Comparison of ENCODE assay signal across 27 cellular contexts in genomic region chr17:14762736-14763479, GRCh38.
"Had no signal": no experiment of that assay in that cellular context is flagged by ENCODE, and none has a peak within 500 bp of the region (broad histone marks: within the 10 kb centered on the region; RNA-seq: fewer than 3 reads in every experiment).

No MANE protein-coding gene starts in this region.

- H3K27ac Mint-ChIP-seq: activated CD4-positive, alpha-beta memory T cell treated with anti-CD3 and anti-CD28 coated beads, Interleukin-2, amount 10 ng/mL, durations not matched to agents 7 days and 5 days; activated CD4-positive, alpha-beta T cell treated with anti-CD3 and anti-CD28 coated beads for 36 hours; activated naive CD4-positive, alpha-beta T cell treated with anti-CD3 and anti-CD28 coated beads, Interleukin-2, amount 50 U/mL, for 24 hours; T-helper 1 cell treated with Interleukin-12 subunit alpha and Interleukin-12 subunit beta and Interleukin-4 antibody, amounts not matched to agents 30 μg/mL and 1 μg/mL, for 36 hours had no signal

- FAIRE-seq: K562, RCC 7860 had no signal

- H3K27me3 ChIP-seq: breast epithelium, SJSA1 had no signal

- H3K9me3 Mint-ChIP-seq: activated CD4-positive, alpha-beta memory T cell treated with anti-CD3 and anti-CD28 coated beads, Interleukin-2, amount 10 ng/mL, durations not matched to agents 7 days and 5 days; activated naive CD4-positive, alpha-beta T cell treated with anti-CD3 and anti-CD28 coated beads, Interleukin-2, amount 50 U/mL, for 24 hours had no signal

- H3K27me3 Mint-ChIP-seq: activated CD4-positive, alpha-beta memory T cell treated with anti-CD3 and anti-CD28 coated beads, Interleukin-2, amount 10 ng/mL, durations not matched to agents 7 days and 5 days had no signal

- H3K27ac ChIP-seq: breast epithelium, SJSA1 had no signal

- H3K4me3 Mint-ChIP-seq: activated CD4-positive, alpha-beta memory T cell treated with anti-CD3 and anti-CD28 coated beads, Interleukin-2, amount 10 ng/mL, durations not matched to agents 7 days and 5 days; activated CD4-positive, alpha-beta T cell treated with anti-CD3 and anti-CD28 coated beads for 36 hours; activated naive CD4-positive, alpha-beta T cell treated with anti-CD3 and anti-CD28 coated beads, Interleukin-2, amount 50 U/mL, for 24 hours; T-helper 1 cell treated with Interleukin-12 subunit alpha and Interleukin-12 subunit beta and Interleukin-4 antibody, amounts not matched to agents 30 μg/mL and 1 μg/mL, for 36 hours had no signal

- H3K4me3 ChIP-seq: breast epithelium, K562, SJSA1 had no signal

- H3K9me3 ChIP-seq: breast epithelium, SJSA1 had no signal

- H3K36me3 ChIP-seq: breast epithelium, SJSA1 had no signal

- DNase-seq: activated CD4-positive, alpha-beta memory T cell treated with anti-CD3 and anti-CD28 coated beads, Interleukin-2, amount 10 ng/mL, durations not matched to agents 7 days and 5 days; activated CD4-positive, alpha-beta T cell treated with anti-CD3 and anti-CD28 coated beads for 36 hours; activated CD4-positive, alpha-beta T cell treated with anti-CD3 and anti-CD28 coated beads, Interleukin-2, amount 50 U/mL, for 1 hour; activated naive CD4-positive, alpha-beta T cell; aorta; caudate nucleus; Karpas-422; MM.1S; NCI-H1092; NCI-H1417; NCI-H1694; NCI-H2029; NCI-H2107; NCI-H345; NCI-H510A; NCI-H526 treated with DMSO at 0.1 percent for 48 hours; NCI-H82; NK-92 treated with Interleukin-12 subunit alpha and Interleukin-12 subunit beta, amount 100 ng/mL, for 24 hours; PC-3; SHP77; T-helper 9 cell had no signal

- H3K4me1 ChIP-seq: breast epithelium, SJSA1 had no signal

- ATAC-seq: activated CD4-positive, alpha-beta T cell treated with anti-CD3 and anti-CD28 coated beads for 36 hours; K562; PC-3 had no signal

- H3K4me1 Mint-ChIP-seq: activated CD4-positive, alpha-beta memory T cell treated with anti-CD3 and anti-CD28 coated beads, Interleukin-2, amount 10 ng/mL, durations not matched to agents 7 days and 5 days; activated CD4-positive, alpha-beta T cell treated with anti-CD3 and anti-CD28 coated beads for 36 hours; activated naive CD4-positive, alpha-beta T cell treated with anti-CD3 and anti-CD28 coated beads, Interleukin-2, amount 50 U/mL, for 24 hours had no signal
